Comparison of ENCODE assay signal across 8 cellular contexts in genomic region chrX:136880452-136881013, GRCh38. TPM values are rescaled to one million over a fixed set of nuclear protein-coding genes. Genes with fewer than 3 reads are reported as not detected.
A peak's percentile ranks its signal among the peaks of the same experiment; 100 is the strongest.
DNase-seq lines count a peak whose midpoint lies in the region; TF ChIP-seq lines count a peak whose summit lies in the region.

TSS of gene RBMX (minus strand) at chrX:136880725. CDS start at chrX:136879427, 1,298 bp downstream.

- peak within 1 kb of the TSS; percentile 78 for H2BK5ac ChIP-seq in H9 (ENCODE audit: insufficient read length, low read length)

- H3K36me3 Mint-ChIP-seq in H9 (ENCODE audit: insufficient read depth in 1 of 3, low read depth in 3 of 3) (peaks cover 37 to 50% (median 41%) of the 10 kb centered on the region in 3 experiments), neural crest cell (ENCODE audit: low read depth) (peaks cover 31% of the 10 kb centered on the region)

- H2AFZ ChIP-seq in H9 (ENCODE audit: low read length): no peak within 1 kb of the TSS

- H2BK15ac ChIP-seq in H9 (ENCODE audit: low read depth, low read length): no peak within 1 kb of the TSS

- H3K9me3 Mint-ChIP-seq in H9: peaks cover 66 to 72% of the 10 kb centered on the region in 2 experiments
- H3K9me3 Mint-ChIP-seq in neural crest cell: no peaks in the 10 kb centered on the region

- H2BK12ac ChIP-seq in H9 (ENCODE audit: insufficient read length, low read depth, low read length): no peak within 1 kb of the TSS

- H3K23ac ChIP-seq in H9 (ENCODE audit: insufficient read length, low read depth, low read length): no peak within 1 kb of the TSS

- peaks cover 12% of the 10 kb centered on the region; the same call in 1 of the 2 replicates for H3K79me2 ChIP-seq in H9 (ENCODE audit: insufficient read depth, low read length)

- H4K5ac ChIP-seq in H9 (ENCODE audit: insufficient read length, low read depth, low read length): peak within 1 kb of the TSS; percentile 97

- H3K27ac ChIP-seq in H9 (ENCODE audit: insufficient read length, low read depth, low read length): peak within 1 kb of the TSS; percentile 51
- H3K27ac ChIP-seq in stomach smooth muscle (ENCODE audit: low read length): peak within 1 kb of the TSS; percentile 91

- H3K4me1 Mint-ChIP-seq in H9 (peaks cover 9 to 31% of the 10 kb centered on the region in 2 experiments), neural crest cell (peaks cover 32% of the 10 kb centered on the region)

- WGBS in H9 (ENCODE audit: extremely low coverage, insufficient read length, low lambda C conversion rate): no CpG with 5 or more reads among the region's 34 CpGs

- peak within 1 kb of the TSS; percentile 87 for H4K91ac ChIP-seq in H9 (ENCODE audit: insufficient read length, low read depth, low read length)

- H3K79me1 ChIP-seq in H9 (ENCODE audit: insufficient read depth, low read depth, low read length, poor library complexity, severe bottlenecking): no peaks in the 10 kb centered on the region

- no peaks in the 10 kb centered on the region for H3K23me2 ChIP-seq in H9 (ENCODE audit: insufficient read length, low read depth, low read length, poor library complexity, severe bottlenecking)

- TF ChIP-seq CTCF in H9 (conservative IDR thresholded peaks at IDR 0.05) (no peak), fibroblast of villous mesenchyme (IDR thresholded peaks at IDR 0.05; ENCODE audit: insufficient read depth, low read depth, low read length) (no peak), neural crest cell (conservative IDR thresholded peaks at IDR 0.05) (no peak)

- peak within 1 kb of the TSS; percentile 65 for H2BK120ac ChIP-seq in H9 (ENCODE audit: low read depth, low read length, poor library complexity, severe bottlenecking)

- H3K4me2 ChIP-seq in H9 (ENCODE audit: insufficient read depth, insufficient read length, low read length): peak within 1 kb of the TSS; percentile 58

- peaks cover 4% of the 10 kb centered on the region for H3K27me3 Mint-ChIP-seq in H9 (ENCODE audit: low read depth)
- peaks cover 6% of the 10 kb centered on the region for H3K27me3 Mint-ChIP-seq in neural crest cell (ENCODE audit: low read depth)

- peak within 1 kb of the TSS; percentile 89 for H4K8ac ChIP-seq in H9 (replicated peaks; ENCODE audit: insufficient read length, low read depth, low read length)

- peak within 1 kb of the TSS; percentile 85 for H3K56ac ChIP-seq in H9 (ENCODE audit: insufficient read length, low read depth, low read length)

- H3K27me3 ChIP-seq in H9 (ENCODE audit: insufficient read depth, low read length) (no peaks in the 10 kb centered on the region), MG63 (no peaks in the 10 kb centered on the region), stomach smooth muscle (ENCODE audit: control insufficient read depth in 1 of 2, insufficient read depth in 2 of 2, low read length in 2 of 2) (no peaks in the 10 kb centered on the region)

- H2AK5ac ChIP-seq in H9 (ENCODE audit: insufficient read length, low read length): no peak within 1 kb of the TSS

- peaks cover 42% of the 10 kb centered on the region for H3K36me3 ChIP-seq in MG63
- peaks cover 3 to 9% of the 10 kb centered on the region in 2 donors for H3K36me3 ChIP-seq in stomach smooth muscle (ENCODE audit: control insufficient read depth in 2 of 2, insufficient read depth in 2 of 2, low read length in 2 of 2)

- peak within 1 kb of the TSS; percentile 97 for H3K18ac ChIP-seq in H9 (ENCODE audit: insufficient read length, low read depth, low read length)

- peak within 1 kb of the TSS; percentile 92 for H3K4me3 ChIP-seq in MG63
- H3K4me3 ChIP-seq in fibroblast of villous mesenchyme (ENCODE audit: low read depth, low read length): peak within 1 kb of the TSS; percentile 87
- peak within 1 kb of the TSS; percentile 86 to 94 for H3K4me3 ChIP-seq in stomach smooth muscle (ENCODE audit: low read length in 2 of 2)

- H4K20me1 ChIP-seq in H9 (ENCODE audit: control insufficient read depth, insufficient read depth, insufficient read length): no peaks in the 10 kb centered on the region

- H3K4me3 Mint-ChIP-seq in H9: peak within 1 kb of the TSS; percentile 89 to 97
- peak within 1 kb of the TSS; percentile 99 for H3K4me3 Mint-ChIP-seq in neural crest cell

- H3K4me1 ChIP-seq in H9 (ENCODE audit: insufficient read depth, low read length): no peaks in the 10 kb centered on the region
- H3K4me1 ChIP-seq in stomach smooth muscle (ENCODE audit: control insufficient read depth, insufficient read depth, low read length): no peaks in the 10 kb centered on the region

- peaks cover 24% of the 10 kb centered on the region for H3K9me3 ChIP-seq in H9 (ENCODE audit: control insufficient read depth, low read depth, low read length)
- no peaks in the 10 kb centered on the region for H3K9me3 ChIP-seq in MG63
- H3K9me3 ChIP-seq in stomach smooth muscle (ENCODE audit: control insufficient read depth in 2 of 2, low read length in 2 of 2): no peaks in the 10 kb centered on the region

- DNase-seq in ELR (ENCODE audit: low read depth) (peak; percentile 94), H9 (peak; percentile 86), MG63 (peak; percentile 85), SHP77 treated with DMSO at 0.1 percent for 48 hours (lab: John Stamatoyannopoulos, UW) (peak; percentile 86), fibroblast of villous mesenchyme (ENCODE audit: low read depth) (peak; percentile 95), neural crest cell (ENCODE audit: low read depth, low spot score) (peak; percentile 87)
- DNase-seq in activated effector memory CD4-positive, alpha-beta T cell treated with anti-CD3 and anti-CD28 coated beads, Interleukin-2, amount 50 U/mL, for 16 hours: peak; percentile 94

- H3K4ac ChIP-seq in H9 (ENCODE audit: low read depth, low read length): peak within 1 kb of the TSS; percentile 82; the same call in 1 of the 2 replicates

- peak within 1 kb of the TSS; percentile 100 for H3K9ac ChIP-seq in H9 (ENCODE audit: extremely low read depth, insufficient read length, low read length)
- H3K9ac ChIP-seq in stomach smooth muscle (ENCODE audit: low read length in 2 of 2): peak within 1 kb of the TSS; percentile 95 to 97

- H2BK20ac ChIP-seq in H9 (ENCODE audit: low read depth, low read length, poor library complexity, severe bottlenecking): no peak within 1 kb of the TSS

- no peak within 1 kb of the TSS for H3T11ph ChIP-seq in H9 (ENCODE audit: low read length)

- peak within 1 kb of the TSS; percentile 99 for H3K14ac ChIP-seq in H9 (ENCODE audit: insufficient read depth, low read length)

- H3K27ac Mint-ChIP-seq in H9 (peak within 1 kb of the TSS; percentile 95 to 99 (median 99)), neural crest cell (ENCODE audit: unreplicated experiment) (peak within 1 kb of the TSS; percentile 100)

RNA-seq across cellular contexts. Expression of gene RBMX, which starts in this region (rescaled TPM):
- total RNA-seq in H9 (2021): 409 and 414 TPM in 2 replicates
- total RNA-seq in MG63 (2014; rRNA removed; shearing (Covaris generic); ENCODE audit: low replicate concordance): 335 and 466 TPM in 2 replicates
- 173 and 209 TPM in 2 replicates for total RNA-seq in fibroblast of villous mesenchyme
- 532 and 541 TPM in 2 replicates for total RNA-seq in neural crest cell

Comparison
In these comparisons a context has a peak if more than half of its experiments do, and no peak if none do; other contexts are left out.
1. Peak in every context shown above with its lines: DNase-seq, H3K4me3 ChIP-seq and H3K27ac ChIP-seq.